In genomic region chr3:187165144-187165543, GRCh38 we compare ENCODE assay signal across 8 cellular contexts. TPM values are rescaled to one million over a fixed set of nuclear protein-coding genes. Genes with fewer than 3 reads are reported as not detected.
DNase-seq lines count a peak whose midpoint lies in the region; ATAC-seq and TF ChIP-seq lines count a peak whose summit lies in the region.

No MANE protein-coding gene starts in this region.

- DNase-seq in A172 (ENCODE audit: low spot score) (peak; percentile 72), GM10266 (ENCODE audit: extremely low spot score) (peak; percentile 64), NCI-H146 (lab: John Stamatoyannopoulos, UW) (peak; percentile 77), SKM-1 (lab: John Stamatoyannopoulos, UW; ENCODE audit: unreplicated experiment) (peak; percentile 39), choroid plexus epithelial cell (ENCODE audit: low read depth) (peak; percentile 75), left lobe of liver (ENCODE audit: low spot score) (no peak), thoracic aorta (ENCODE audit: low spot score) (no peak)

- no peaks in the 10 kb centered on the region for H3K36me3 ChIP-seq in thoracic aorta

- H3K4me1 ChIP-seq in thoracic aorta (ENCODE audit: control insufficient read depth in 1 of 2, low read depth in 2 of 2), result peaks cover 6 to 21% of the 10 kb centered on the region in 2 donors

- peak; percentile 67 for TF ChIP-seq CTCF in GM10266 (IDR thresholded peaks at IDR 0.05; ENCODE audit: control insufficient read depth, insufficient read depth, low read depth, missing control alignments)
- peak; percentile 61 for TF ChIP-seq CTCF in choroid plexus epithelial cell (conservative IDR thresholded peaks at IDR 0.05; ENCODE audit: low read depth, low read length)
- TF ChIP-seq CTCF in thoracic aorta (IDR thresholded peaks at IDR 0.05), result peak; percentile 79

- H3K4me3 ChIP-seq in choroid plexus epithelial cell (ENCODE audit: low read depth, low read length), result no peak overlapping the region
- no peak overlapping the region for H3K4me3 ChIP-seq in thoracic aorta

- no peaks in the 10 kb centered on the region for H3K27me3 ChIP-seq in thoracic aorta (replicated peaks; ENCODE audit: insufficient read depth)

- ATAC-seq in left lobe of liver (peak; percentile 92), thoracic aorta (ENCODE audit: insufficient number of reproducible peaks, low FRiP score, low read depth) (no peak), HG03135 (IDR thresholded peaks at IDR 0.05; ENCODE audit: unreplicated experiment) (no peak)

- no peak overlapping the region for H3K27ac ChIP-seq in thoracic aorta

- no peaks in the 10 kb centered on the region for H3K9me3 ChIP-seq in thoracic aorta

RNA-seq across cellular contexts. Expression of gene RPL39L, which starts 25.8 kb away (rescaled TPM):
- total RNA-seq in A172 (2014; rRNA removed; shearing (Covaris generic)), result 154 and 237 TPM in 2 replicates
- total RNA-seq in left lobe of liver, result 1.5 TPM
- total RNA-seq in thoracic aorta, result 10 to 100 TPM; 20.0 to 23.1 TPM

RNA-seq across cellular contexts. Expression of gene RTP1, which starts 32.1 kb away (rescaled TPM):
- not detected in 2 replicates for total RNA-seq in A172 (2014; rRNA removed; shearing (Covaris generic))
- not detected for total RNA-seq in left lobe of liver
- total RNA-seq in thoracic aorta, result under 1 TPM in 1 of 2 donors, not detected in 1; 0.27 TPM

Comparison
In these comparisons a context has a peak if more than half of its experiments do, and no peak if none do; other contexts are left out.
1. DNase-seq: peak in A172 (single experiment), GM10266 (single experiment), NCI-H146 (single experiment), SKM-1 (single experiment) and choroid plexus epithelial cell (single experiment); none in left lobe of liver (single experiment) and thoracic aorta (single experiment).
2. Peak in every context shown above with its lines, with median percentiles within 50 percentile points of each other: CTCF ChIP-seq.